ENCODE assay signal across 8 cellular contexts in genomic region chr17:17497065-17497844, GRCh38. TPM values are rescaled to one million over a fixed set of nuclear protein-coding genes. Genes with fewer than 3 reads are reported as not detected.
DNase-seq lines count a peak whose midpoint lies in the region; ATAC-seq and TF ChIP-seq lines count a peak whose summit lies in the region.

No MANE protein-coding gene starts in this region.

- DNase-seq in heart right ventricle: no peak
- DNase-seq in Right ventricle myocardium superior: no peak
- DNase-seq in ascending aorta (ENCODE audit: low spot score in 2 of 2): no peak
- DNase-seq in vagina (ENCODE audit: extremely low spot score in 2 of 2): no peak
- no peak for DNase-seq in T1000 (lab: John Stamatoyannopoulos, UW)
- no peak for DNase-seq in T-helper 9 cell
- no peak for DNase-seq in GOT3 (lab: John Stamatoyannopoulos, UW)

- H3K27me3 ChIP-seq in heart right ventricle (peaks cover 0 to 22% (median 0%) of the 10 kb centered on the region in 7 donors), ascending aorta (no peaks in the 10 kb centered on the region), mucosa of rectum (ENCODE audit: control insufficient read depth in 2 of 2, insufficient read depth in 2 of 2, low read length in 2 of 2) (peaks cover 0 to 6% of the 10 kb centered on the region in 2 donors), vagina (no peaks in the 10 kb centered on the region)

- H3K36me3 ChIP-seq in heart right ventricle (peaks cover 0 to 8% (median 5%) of the 10 kb centered on the region in 9 donors), ascending aorta (peaks cover 6 to 7% of the 10 kb centered on the region in 2 donors), mucosa of rectum (ENCODE audit: control insufficient read depth in 2 of 2, insufficient read depth in 2 of 2, low read length in 2 of 2) (peaks cover 3 to 5% of the 10 kb centered on the region in 2 donors), vagina (peaks cover 0 to under 1% of the 10 kb centered on the region in 2 donors)

- intact Hi-C loops in heart right ventricle (cut with DNase I): loop anchor here (2.0 to 10.0 kb wide), 11 partner anchors 54 to 148 kb away; no protein-coding TSS in a partner anchor
- intact Hi-C loops in Right ventricle myocardium superior (cut with DNase I): loop anchor here (2.0 to 10.0 kb wide), 2 partner anchors 72 to 148 kb away; no protein-coding TSS in a partner anchor
- intact Hi-C loops in ascending aorta (cut with DNase I): loop anchor here (1.0 to 10.0 kb wide), 5 partner anchors 40 to 538 kb away; partner anchors contain the start of genes ATPAF2 and GID4
- intact Hi-C loops in vagina (cut with DNase I): loop anchor here (2.0 to 10.0 kb wide), 3 partner anchors 70 to 140 kb away; no protein-coding TSS in a partner anchor

- H3K9ac ChIP-seq in mucosa of rectum (ENCODE audit: low read depth in 1 of 2, low read length in 2 of 2): no peak overlapping the region

- TF ChIP-seq CTCF in heart right ventricle (IDR thresholded peaks at IDR 0.05) (peak in 6 of 9 donors; percentile 1 to 36 (median 10)), ascending aorta (IDR thresholded peaks at IDR 0.05) (no peak), vagina (IDR thresholded peaks at IDR 0.05) (no peak)

- H3K4me3 ChIP-seq in heart right ventricle (peak overlapping the region in 9 of 10 donors; percentile 48 to 75 (median 68)), ascending aorta (peak overlapping the region; percentile 69 to 70), mucosa of rectum (ENCODE audit: low read length in 2 of 2) (peak overlapping the region; percentile 37 to 75), vagina (peak overlapping the region; percentile 64 to 72)

- H3K9me3 ChIP-seq in heart right ventricle: no peaks in the 10 kb centered on the region
- H3K9me3 ChIP-seq in ascending aorta: no peaks in the 10 kb centered on the region
- H3K9me3 ChIP-seq in mucosa of rectum (ENCODE audit: control insufficient read depth in 2 of 2, low read length in 2 of 2): no peaks in the 10 kb centered on the region
- no peaks in the 10 kb centered on the region for H3K9me3 ChIP-seq in vagina

- 45 to 49% methylated on average over 17 to 19 of the region's 19 CpGs for WGBS in heart right ventricle, 2 donors

- H3K4me1 ChIP-seq in heart right ventricle (peaks cover 9 to 46% (median 35%) of the 10 kb centered on the region in 9 donors), ascending aorta (peaks cover 6 to 9% of the 10 kb centered on the region in 2 donors), mucosa of rectum (ENCODE audit: control insufficient read depth in 2 of 2, insufficient read depth in 2 of 2, low read length in 2 of 2) (peaks cover 36 to 42% of the 10 kb centered on the region in 2 donors), vagina (peaks cover 34% of the 10 kb centered on the region)

- ATAC-seq in heart right ventricle (no peak), Right ventricle myocardium superior (ENCODE audit: poor library complexity) (no peak)

- TF ChIP-seq POLR2A in vagina (IDR thresholded peaks at IDR 0.05): no peak

- H3K27ac ChIP-seq in heart right ventricle (peak overlapping the region in 9 of 10 donors; percentile 83 to 97 (median 91)), ascending aorta (peak overlapping the region; percentile 11 to 78), mucosa of rectum (ENCODE audit: low read depth in 2 of 2, low read length in 2 of 2) (no peak overlapping the region), vagina (peak overlapping the region; percentile 93)

RNA-seq across cellular contexts. Expression of gene RASD1, which starts 1.1 kb away (rescaled TPM):
- total RNA-seq in heart right ventricle: 10 to 100 TPM in 4 of 10 donors, 1 to 10 TPM in 6; 2.2 to 67.7 (median 6.8) TPM
- polyA plus RNA-seq in heart right ventricle: 10 to 100 TPM; 26.3 to 85.8 TPM
- total RNA-seq in Right ventricle myocardium superior: 39.8 TPM
- total RNA-seq in ascending aorta: 293 TPM
- total RNA-seq in vagina: 227 TPM

RNA-seq across cellular contexts. Expression of gene MED9, which starts 20.5 kb away (rescaled TPM):
- 10 to 100 TPM; 31.4 to 42.0 (median 35.2) TPM for total RNA-seq in heart right ventricle
- 10 to 100 TPM; 32.6 to 33.8 TPM for polyA plus RNA-seq in heart right ventricle
- 37.5 TPM for total RNA-seq in Right ventricle myocardium superior
- total RNA-seq in ascending aorta: 16.9 TPM
- 18.9 TPM for total RNA-seq in vagina

Comparison
In these comparisons a context has a peak if more than half of its experiments do, and no peak if none do; other contexts are left out.
1. H3K27ac ChIP-seq: peak in heart right ventricle (9 of 10), ascending aorta (2 of 2) and vagina (single experiment); none in mucosa of rectum (0 of 2).
2. CTCF ChIP-seq: peak in heart right ventricle (6 of 9); none in ascending aorta (0 of 3) and vagina (0 of 3).
3. Peak in every context shown above with its lines, with median percentiles within 50 percentile points of each other: H3K4me3 ChIP-seq.